ENCODE assay signal across 8 cellular contexts in the genomic region with DNA sequence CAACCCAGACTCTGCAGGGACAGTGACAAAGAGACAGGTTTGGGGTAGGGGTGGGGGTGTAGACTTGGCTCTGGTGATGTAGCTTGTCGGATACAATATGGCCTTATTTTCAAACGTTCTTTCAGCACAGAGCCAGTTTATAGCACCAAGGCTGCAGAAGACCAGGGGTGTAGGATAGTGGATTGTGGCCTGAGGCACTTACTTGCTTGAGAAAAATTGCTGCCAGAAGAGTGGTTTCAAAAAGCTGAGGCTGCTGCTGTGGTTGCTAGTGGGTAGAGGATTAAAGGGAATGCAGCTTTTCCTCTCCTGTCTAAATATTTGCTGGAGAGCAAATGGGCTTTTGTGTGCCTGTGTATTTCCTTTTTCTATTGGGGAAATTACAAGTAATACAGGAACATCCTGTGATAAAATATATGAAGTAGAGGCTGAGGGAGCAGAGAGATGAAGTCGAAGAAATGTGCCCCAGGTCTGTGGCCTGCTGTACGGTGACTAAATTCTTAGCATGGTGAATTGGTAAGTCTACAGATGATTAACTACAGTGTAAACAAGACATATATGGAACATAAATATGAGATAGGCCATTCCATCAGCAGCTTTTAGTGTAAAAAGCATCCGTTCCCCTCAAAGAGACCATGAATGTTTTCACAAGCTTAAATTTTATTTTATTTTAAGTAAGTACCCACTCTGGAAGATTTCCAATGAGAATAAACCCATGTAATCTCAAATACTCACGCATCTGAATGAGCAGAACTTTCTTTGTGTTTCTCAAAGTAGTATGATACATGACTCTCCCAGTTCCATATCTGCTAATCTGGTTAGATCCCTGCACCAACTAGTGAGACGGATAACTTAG.
DNase-seq lines count a peak whose midpoint lies in the region; ATAC-seq and TF ChIP-seq lines count a peak whose summit lies in the region.

No MANE protein-coding gene starts in this region.

- intact Hi-C loops in CD8-positive, alpha-beta T cell (cut with DNase I, micrococcal nuclease) = loop anchor here (2.0 to 10.0 kb wide), 5 partner anchors 17 to 131 kb away; partner anchors contain the start of genes ESD (in 1 of the 2) and LRCH1 (in 1 of the 2)
- intact Hi-C loops in mucosa of descending colon (cut with DNase I, micrococcal nuclease) = no loop called here

- no peak for ATAC-seq in CD8-positive, alpha-beta T cell
- peak; percentile 27 for ATAC-seq in activated CD8-positive, alpha-beta T cell treated with anti-CD3 and anti-CD28 coated beads, Interleukin-2, amount 10 ng/mL, durations not matched to agents 7 days and 5 days
- peak; percentile 85 for ATAC-seq in mucosa of descending colon
- ATAC-seq in GM19452 (IDR thresholded peaks at IDR 0.05; ENCODE audit: unreplicated experiment) = no peak

- POLR2A ChIA-PET in CD8-positive, alpha-beta T cell (lab: Charles Lee) = no interaction called here
- POLR2A ChIA-PET in activated CD8-positive, alpha-beta T cell treated with anti-CD3 and anti-CD28 coated beads, Interleukin-2, amount 10 ng/mL, durations not matched to agents 7 days and 5 days (lab: Charles Lee) = interaction anchor here (1.0 to 1.4 kb wide), 2 partner anchors 9 to 15 kb away, joined by 3 to 4 read pairs; no protein-coding TSS in a partner anchor

- no peak overlapping the region for H3K4me3 ChIP-seq in CD8-positive, alpha-beta T cell (ENCODE audit: low read depth, low read length)
- H3K4me3 ChIP-seq in mucosa of descending colon = no peak overlapping the region

- TF ChIP-seq CTCF in CD8-positive, alpha-beta T cell (IDR thresholded peaks at IDR 0.05) = no peak
- no peak for TF ChIP-seq CTCF in mucosa of descending colon (IDR thresholded peaks at IDR 0.05)

- CTCF ChIA-PET in CD8-positive, alpha-beta T cell (lab: Charles Lee) = interaction anchor here (0.8 to 1.5 kb wide), 2 partner anchors 114 kb away, joined by 3 to 4 read pairs; no protein-coding TSS in a partner anchor
- CTCF ChIA-PET in activated CD8-positive, alpha-beta T cell treated with anti-CD3 and anti-CD28 coated beads, Interleukin-2, amount 10 ng/mL, durations not matched to agents 7 days and 5 days (lab: Charles Lee) = interaction anchor here (1.4 to 2.8 kb wide), 5 partner anchors 8 to 114 kb away, joined by 3 to 15 read pairs (median 7); no protein-coding TSS in a partner anchor

- no peaks in the 10 kb centered on the region for H3K9me3 Mint-ChIP-seq in CD8-positive, alpha-beta T cell
- no peaks in the 10 kb centered on the region for H3K9me3 Mint-ChIP-seq in activated CD8-positive, alpha-beta T cell treated with anti-CD3 and anti-CD28 coated beads, Interleukin-2, amount 10 ng/mL, durations not matched to agents 7 days and 5 days (ENCODE audit: insufficient read depth)

- no peaks in the 10 kb centered on the region for H3K27me3 ChIP-seq in CD8-positive, alpha-beta T cell (ENCODE audit: insufficient read depth, low read length)

- peak overlapping the region; percentile 90 for H3K27ac Mint-ChIP-seq in CD8-positive, alpha-beta T cell
- peak overlapping the region; percentile 85 for H3K27ac Mint-ChIP-seq in activated CD8-positive, alpha-beta T cell treated with anti-CD3 and anti-CD28 coated beads, Interleukin-2, amount 10 ng/mL, durations not matched to agents 7 days and 5 days

- H3K36me3 ChIP-seq in CD8-positive, alpha-beta T cell (ENCODE audit: insufficient read depth, low read length) = no peaks in the 10 kb centered on the region
- no peaks in the 10 kb centered on the region for H3K36me3 ChIP-seq in mucosa of descending colon (ENCODE audit: low read depth)

- peaks cover 25% of the 10 kb centered on the region for H3K4me1 ChIP-seq in CD8-positive, alpha-beta T cell (ENCODE audit: insufficient read depth, low read length)
- H3K4me1 ChIP-seq in mucosa of descending colon (ENCODE audit: low read depth) = peaks cover 59% of the 10 kb centered on the region

- H3K36me3 Mint-ChIP-seq in CD8-positive, alpha-beta T cell = peaks cover 13% of the 10 kb centered on the region
- H3K36me3 Mint-ChIP-seq in activated CD8-positive, alpha-beta T cell treated with anti-CD3 and anti-CD28 coated beads, Interleukin-2, amount 10 ng/mL, durations not matched to agents 7 days and 5 days (ENCODE audit: low read depth) = peaks cover 6% of the 10 kb centered on the region

- peaks cover 48% of the 10 kb centered on the region for H3K4me1 Mint-ChIP-seq in CD8-positive, alpha-beta T cell (ENCODE audit: low read depth)
- peaks cover 50% of the 10 kb centered on the region for H3K4me1 Mint-ChIP-seq in activated CD8-positive, alpha-beta T cell treated with anti-CD3 and anti-CD28 coated beads, Interleukin-2, amount 10 ng/mL, durations not matched to agents 7 days and 5 days (ENCODE audit: low read depth)

- H3K27me3 Mint-ChIP-seq in CD8-positive, alpha-beta T cell (ENCODE audit: low read depth) = no peaks in the 10 kb centered on the region
- no peaks in the 10 kb centered on the region for H3K27me3 Mint-ChIP-seq in activated CD8-positive, alpha-beta T cell treated with anti-CD3 and anti-CD28 coated beads, Interleukin-2, amount 10 ng/mL, durations not matched to agents 7 days and 5 days (ENCODE audit: low read depth)

- no peak for DNase-seq in CD8-positive, alpha-beta T cell
- DNase-seq in HCEC 1CT = peak; percentile 37
- no peak for DNase-seq in activated CD8-positive, alpha-beta T cell treated with anti-CD3 and anti-CD28 coated beads, Interleukin-2, amount 10 ng/mL, durations not matched to agents 7 days and 5 days
- DNase-seq in mucosa of descending colon = no peak
- DNase-seq in DMS79 (lab: John Stamatoyannopoulos, UW) = no peak
- DNase-seq in SKM-1 treated with dmso at 0.1 percent for 144 hours (lab: John Stamatoyannopoulos, UW; ENCODE audit: unreplicated experiment) = no peak
- no peak for DNase-seq in 8988T

- H3K4me3 Mint-ChIP-seq in CD8-positive, alpha-beta T cell = no peak overlapping the region
- H3K4me3 Mint-ChIP-seq in activated CD8-positive, alpha-beta T cell treated with anti-CD3 and anti-CD28 coated beads, Interleukin-2, amount 10 ng/mL, durations not matched to agents 7 days and 5 days = no peak overlapping the region

- no peak overlapping the region for H3K27ac ChIP-seq in CD8-positive, alpha-beta T cell (ENCODE audit: low read depth, low read length)

- H3K9me3 ChIP-seq in CD8-positive, alpha-beta T cell (ENCODE audit: low read length) = no peaks in the 10 kb centered on the region
- H3K9me3 ChIP-seq in mucosa of descending colon = no peaks in the 10 kb centered on the region

Comparison
In these comparisons a context has a peak if more than half of its experiments do, and no peak if none do; other contexts are left out.
1. ATAC-seq: peak in activated CD8-positive, alpha-beta T cell treated with anti-CD3 and anti-CD28 coated beads, Interleukin-2, amount 10 ng/mL, durations not matched to agents 7 days and 5 days (single experiment) and mucosa of descending colon (single experiment); none in CD8-positive, alpha-beta T cell (single experiment) and GM19452 (single experiment).
2. intact Hi-C loops: an anchor here in CD8-positive, alpha-beta T cell (2.0 to 10.0 kb wide); none called in mucosa of descending colon.